Comparison of ENCODE assay signal across 12 cellular contexts in the genomic region with DNA sequence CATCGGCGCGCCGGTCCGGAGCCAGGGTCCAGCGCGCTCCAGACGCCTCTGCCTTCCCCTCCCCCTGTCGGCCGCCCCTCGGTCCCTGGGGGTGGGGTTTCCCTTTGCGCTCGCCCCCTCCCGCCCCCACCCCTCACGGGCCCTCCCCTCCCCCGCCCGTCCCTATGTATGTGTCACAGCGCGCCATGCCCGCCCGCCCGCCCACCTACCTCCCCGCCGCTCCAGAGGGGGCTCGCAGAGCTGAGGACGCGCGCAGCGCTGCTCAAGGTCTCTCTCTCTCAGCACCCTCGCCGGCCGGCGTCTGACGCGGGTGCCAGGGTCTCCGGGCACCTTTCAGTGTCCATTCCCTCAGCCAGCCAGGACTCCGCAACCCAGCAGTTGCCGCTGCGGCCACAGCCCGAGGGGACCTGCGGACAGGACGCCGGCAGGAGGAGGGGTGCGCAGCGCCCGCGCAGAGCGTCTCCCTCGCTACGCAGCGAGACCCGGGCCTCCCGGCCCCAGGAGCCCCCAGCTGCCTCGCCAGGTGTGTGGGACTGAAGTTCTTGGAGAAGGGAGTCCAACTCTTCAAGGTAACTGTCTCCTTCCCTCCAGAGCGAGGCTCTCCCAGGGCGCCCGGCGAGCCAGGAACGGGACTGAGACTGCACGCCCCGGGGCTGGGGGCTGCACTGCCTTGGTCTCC. TPM values are rescaled to one million over a fixed set of nuclear protein-coding genes. Genes with fewer than 3 reads are reported as not detected.
DNase-seq lines count a peak whose midpoint lies in the region; ATAC-seq lines count a peak whose summit lies in the region.
"Had no signal": no experiment of that assay in that cellular context is flagged by ENCODE, and none has a peak within 500 bp of the region (broad histone marks: within the 10 kb centered on the region; RNA-seq: fewer than 3 reads in every experiment).

A gene (plus strand): TSS at position 196 of the 679 bp plus-strand sequence. CDS start 32,771 bp downstream, outside the sequence.

- peaks cover 3% of the 10 kb centered on the region for H3K4me1 Mint-ChIP-seq in activated naive CD8-positive, alpha-beta T cell treated with anti-CD3 and anti-CD28 coated beads, Interleukin-2, amount 10 ng/mL, durations not matched to agents 7 days and 5 days
- H3K4me1 Mint-ChIP-seq in stimulated activated naive CD8-positive, alpha-beta T cell treated with anti-CD3 and anti-CD28 coated beads, Interleukin-15, amount 100 ng/mL, for 72 hours, result peaks cover 10% of the 10 kb centered on the region

- no peaks in the 10 kb centered on the region for H3K36me3 Mint-ChIP-seq in activated naive CD8-positive, alpha-beta T cell treated with anti-CD3 and anti-CD28 coated beads, Interleukin-2, amount 10 ng/mL, durations not matched to agents 7 days and 5 days

- POLR2A ChIA-PET in activated naive CD8-positive, alpha-beta T cell treated with anti-CD3 and anti-CD28 coated beads, Interleukin-2, amount 10 ng/mL, durations not matched to agents 7 days and 5 days (lab: Charles Lee), result no interaction called here

- ATAC-seq in activated naive CD8-positive, alpha-beta T cell treated with anti-CD3 and anti-CD28 coated beads, Interleukin-2, amount 10 ng/mL, durations not matched to agents 7 days and 5 days (ENCODE audit: low read depth), result no peak
- ATAC-seq in stimulated activated naive CD8-positive, alpha-beta T cell treated with anti-CD3 and anti-CD28 coated beads, Interleukin-15, amount 100 ng/mL, for 72 hours, result peak; percentile 28
- no peak for ATAC-seq in HG03139 (IDR thresholded peaks at IDR 0.05; ENCODE audit: unreplicated experiment)
- ATAC-seq: sciatic nerve had no signal

- H3K9me3 Mint-ChIP-seq in activated naive CD8-positive, alpha-beta T cell treated with anti-CD3 and anti-CD28 coated beads, Interleukin-2, amount 10 ng/mL, durations not matched to agents 7 days and 5 days, result no peaks in the 10 kb centered on the region
- no peaks in the 10 kb centered on the region for H3K9me3 Mint-ChIP-seq in stimulated activated naive CD8-positive, alpha-beta T cell treated with anti-CD3 and anti-CD28 coated beads, Interleukin-15, amount 100 ng/mL, for 72 hours

- H3K27ac Mint-ChIP-seq in activated naive CD8-positive, alpha-beta T cell treated with anti-CD3 and anti-CD28 coated beads, Interleukin-2, amount 10 ng/mL, durations not matched to agents 7 days and 5 days, result no peak within 1 kb of the TSS
- H3K27ac Mint-ChIP-seq in stimulated activated naive CD8-positive, alpha-beta T cell treated with anti-CD3 and anti-CD28 coated beads, Interleukin-15, amount 100 ng/mL, for 72 hours, result no peak within 1 kb of the TSS

- peak within 1 kb of the TSS; percentile 56 for H3K4me3 Mint-ChIP-seq in activated naive CD8-positive, alpha-beta T cell treated with anti-CD3 and anti-CD28 coated beads, Interleukin-2, amount 10 ng/mL, durations not matched to agents 7 days and 5 days
- peak within 1 kb of the TSS; percentile 78 to 80 for H3K4me3 Mint-ChIP-seq in stimulated activated naive CD8-positive, alpha-beta T cell treated with anti-CD3 and anti-CD28 coated beads, Interleukin-15, amount 100 ng/mL, for 72 hours

- DNase-seq in activated effector memory CD4-positive, alpha-beta T cell treated with anti-CD3 and anti-CD28 coated beads, Interleukin-2, amount 50 U/mL, for 16 hours, result peak; percentile 45
- no peak for DNase-seq in activated effector memory CD4-positive, alpha-beta T cell treated with Interleukin-2 at 50 U/mL for 16 hours
- DNase-seq in activated naive CD8-positive, alpha-beta T cell treated with anti-CD3 and anti-CD28 coated beads, Interleukin-2, amount 10 ng/mL, durations not matched to agents 7 days and 5 days, result no peak
- DNase-seq in islet precursor cell (peak; percentile 80), NCI-H2196 (lab: John Stamatoyannopoulos, UW; ENCODE audit: unreplicated experiment) (no peak), dermis blood vessel endothelial cell (no peak)
- no peak for DNase-seq in stimulated activated naive CD8-positive, alpha-beta T cell treated with anti-CD3 and anti-CD28 coated beads, Interleukin-15, amount 100 ng/mL, for 72 hours
- DNase-seq: activated CD8-positive, alpha-beta memory T cell treated with anti-CD3 and anti-CD28 coated beads, Interleukin-2, amount 50 U/mL, for 48 hours; KG1; NCI-H226 had no signal

- peaks cover 55% of the 10 kb centered on the region for H3K27me3 Mint-ChIP-seq in activated naive CD8-positive, alpha-beta T cell treated with anti-CD3 and anti-CD28 coated beads, Interleukin-2, amount 10 ng/mL, durations not matched to agents 7 days and 5 days
- peaks cover 100% of the 10 kb centered on the region for H3K27me3 Mint-ChIP-seq in stimulated activated naive CD8-positive, alpha-beta T cell treated with anti-CD3 and anti-CD28 coated beads, Interleukin-15, amount 100 ng/mL, for 72 hours

RNA-seq across cellular contexts. Expression of the gene that starts here (rescaled TPM):
- total RNA-seq in activated naive CD8-positive, alpha-beta T cell treated with anti-CD3 and anti-CD28 coated beads, Interleukin-2, amount 10 ng/mL, durations not matched to agents 7 days and 5 days, result not detected
- total RNA-seq in dermis blood vessel endothelial cell, result 0.23 and 1.2 TPM in 2 replicates

Comparison
In these comparisons a context has a peak if more than half of its experiments do, and no peak if none do; other contexts are left out.
1. DNase-seq: peak in activated effector memory CD4-positive, alpha-beta T cell treated with anti-CD3 and anti-CD28 coated beads, Interleukin-2, amount 50 U/mL, for 16 hours (single experiment) and islet precursor cell (single experiment); none in activated effector memory CD4-positive, alpha-beta T cell treated with Interleukin-2 at 50 U/mL for 16 hours (single experiment), activated naive CD8-positive, alpha-beta T cell treated with anti-CD3 and anti-CD28 coated beads, Interleukin-2, amount 10 ng/mL, durations not matched to agents 7 days and 5 days (single experiment), stimulated activated naive CD8-positive, alpha-beta T cell treated with anti-CD3 and anti-CD28 coated beads, Interleukin-15, amount 100 ng/mL, for 72 hours (0 of 2), NCI-H2196 (single experiment) and dermis blood vessel endothelial cell (single experiment).